ENCODE assay signal across 12 cellular contexts in genomic region chr11:67293090-67293489, GRCh38. TPM values are rescaled to one million over a fixed set of nuclear protein-coding genes. Genes with fewer than 3 reads are reported as not detected.
DNase-seq lines count a peak whose midpoint lies in the region; ATAC-seq and TF ChIP-seq lines count a peak whose summit lies in the region.
"Had no signal": no experiment of that assay in that cellular context is flagged by ENCODE, and none has a peak within 500 bp of the region (broad histone marks: within the 10 kb centered on the region; RNA-seq: fewer than 3 reads in every experiment).

No MANE protein-coding gene starts in this region.

- peak overlapping the region; percentile 95 for H3K27ac Mint-ChIP-seq in activated T-cell treated with anti-CD3 and anti-CD28 coated beads, Interleukin-2, amount 50 U/mL, for 72 hours
- H3K27ac Mint-ChIP-seq: dendritic cell treated with granulocyte-macrophage colony-stimulating factor and Interleukin-4, amounts not matched to agents 40 ng/mL and 50 ng/mL, for 4 days had no signal

- H3K36me3 ChIP-seq in SK-N-MC (ENCODE audit: insufficient read depth, low read length) = peaks cover 68% of the 10 kb centered on the region
- H3K36me3 ChIP-seq in esophagus squamous epithelium = peaks cover 5 to 71% (median 29%) of the 10 kb centered on the region in 3 donors

- DNase-seq in activated T-cell treated with anti-CD3 and anti-CD28 coated beads, Interleukin-2, amount 50 U/mL, for 72 hours = no peak
- DNase-seq in activated T-cell treated with anti-CD3 and anti-CD28 coated beads for 4 hours (no peak), SK-N-MC (ENCODE audit: low read depth, low spot score) (no peak), esophagus squamous epithelium (lab: John Stamatoyannopoulos, UW) (no peak), KBM-7 (no peak), mesenteric fat pad (ENCODE audit: low spot score) (no peak), COLO829 (ENCODE audit: low spot score) (no peak)
- DNase-seq in stimulated activated naive CD4-positive, alpha-beta T cell treated with Interleukin-2 at 50 U/mL for 16 hours (lab: John Stamatoyannopoulos, UW) = peak; percentile 14
- DNase-seq: NCI-H1694 treated with DMSO at 0.1 percent for 48 hours had no signal

- in situ Hi-C loops in KBM-7 (cut with MboI; ENCODE audit: low pct_unique_long_range_greater_than_20kb, low sequenced_read_pairs) = no loop called here

- TF ChIP-seq CTCF in esophagus squamous epithelium (IDR thresholded peaks at IDR 0.05) = peak in 1 of 6 experiments; percentile 4

- H3K9me3 ChIP-seq in SK-N-MC (ENCODE audit: low read depth, low read length) (peaks cover 10% of the 10 kb centered on the region; the same call in 1 of the 2 replicates), esophagus squamous epithelium (peaks cover 0 to 12% (median 9%) of the 10 kb centered on the region in 3 donors)
- H3K9me3 ChIP-seq: prostate gland had no signal

- peaks cover 11 to 52% of the 10 kb centered on the region in 2 donors for H3K36me3 Mint-ChIP-seq in activated T-cell treated with anti-CD3 and anti-CD28 coated beads, Interleukin-2, amount 50 U/mL, for 72 hours (ENCODE audit: insufficient read depth in 2 of 2)

- peaks cover 62% of the 10 kb centered on the region for H3K4me1 Mint-ChIP-seq in activated T-cell treated with anti-CD3 and anti-CD28 coated beads, Interleukin-2, amount 50 U/mL, for 72 hours (ENCODE audit: low read depth)

- 10 to 16% methylated on average over 3 of the region's 3 CpGs for WGBS in esophagus squamous epithelium, 2 donors

- TF ChIP-seq POLR2A in esophagus squamous epithelium (IDR thresholded peaks at IDR 0.05) = no peak

- peak overlapping the region in 1 of 2 donors; percentile 70 for H3K4me3 Mint-ChIP-seq in activated T-cell treated with anti-CD3 and anti-CD28 coated beads, Interleukin-2, amount 50 U/mL, for 72 hours
- H3K4me3 Mint-ChIP-seq: dendritic cell treated with granulocyte-macrophage colony-stimulating factor and Interleukin-4, amounts not matched to agents 40 ng/mL and 50 ng/mL, for 4 days had no signal

- H3K27me3 ChIP-seq in esophagus squamous epithelium = no peaks in the 10 kb centered on the region

- H3K4me3 ChIP-seq in SK-N-MC = no peak overlapping the region
- H3K4me3 ChIP-seq in esophagus squamous epithelium = no peak overlapping the region
- H3K4me3 ChIP-seq: prostate gland had no signal

- 0 out of 2 replicates have a peak overlapping the region, but pooled peaks have one; percentile 21 for H3K27ac ChIP-seq in SK-N-MC
- H3K27ac ChIP-seq in esophagus squamous epithelium = peak overlapping the region; percentile 44 to 96 (median 90)
- H3K27ac ChIP-seq: prostate gland had no signal

- peaks cover 35 to 55% (median 41%) of the 10 kb centered on the region in 3 donors for H3K4me1 ChIP-seq in esophagus squamous epithelium

- H3K27me3 Mint-ChIP-seq in activated T-cell treated with anti-CD3 and anti-CD28 coated beads, Interleukin-2, amount 50 U/mL, for 72 hours (ENCODE audit: low read depth) = no peaks in the 10 kb centered on the region
- H3K27me3 Mint-ChIP-seq: dendritic cell treated with granulocyte-macrophage colony-stimulating factor and Interleukin-4, amounts not matched to agents 40 ng/mL and 50 ng/mL, for 4 days had no signal

- peaks cover 5 to 6% of the 10 kb centered on the region in 2 donors for H3K9me3 Mint-ChIP-seq in activated T-cell treated with anti-CD3 and anti-CD28 coated beads, Interleukin-2, amount 50 U/mL, for 72 hours
- H3K9me3 Mint-ChIP-seq: dendritic cell treated with granulocyte-macrophage colony-stimulating factor and Interleukin-4, amounts not matched to agents 40 ng/mL and 50 ng/mL, for 4 days had no signal

- intact Hi-C loops in esophagus squamous epithelium (cut with DNase I) = no loop called here

- no peak overlapping the region for H3K9ac ChIP-seq in SK-N-MC (ENCODE audit: insufficient read length)

- no peak for ATAC-seq in activated T-cell treated with anti-CD3 and anti-CD28 coated beads, Interleukin-2, amount 50 U/mL, for 72 hours (replicated peaks in 1 of 2)
- ATAC-seq: Right ventricle myocardium inferior had no signal

RNA-seq across cellular contexts. Expression of gene ANKRD13D, which starts 4.0 kb away (rescaled TPM):
- 10 to 100 TPM; 78.5 to 90.9 TPM for total RNA-seq in activated T-cell treated with anti-CD3 and anti-CD28 coated beads, Interleukin-2, amount 50 U/mL, for 72 hours
- total RNA-seq in esophagus squamous epithelium (10 to 100 TPM; 27.4 to 50.6 (median 41.6) TPM), mesenteric fat pad (42.5 TPM)

RNA-seq across cellular contexts. Expression of gene SSH3, which starts 10.2 kb away (rescaled TPM):
- 10 to 100 TPM; 13.3 to 20.3 TPM for total RNA-seq in activated T-cell treated with anti-CD3 and anti-CD28 coated beads, Interleukin-2, amount 50 U/mL, for 72 hours
- total RNA-seq in esophagus squamous epithelium = 10 to 100 TPM; 51.4 to 78.4 (median 64.8) TPM
- total RNA-seq in mesenteric fat pad = 19.9 TPM

RNA-seq across cellular contexts. Expression of gene GRK2, which starts 26.8 kb away (rescaled TPM):
- 100 to 1,000 TPM; 379 to 422 TPM for total RNA-seq in activated T-cell treated with anti-CD3 and anti-CD28 coated beads, Interleukin-2, amount 50 U/mL, for 72 hours
- total RNA-seq in esophagus squamous epithelium = 10 to 100 TPM; 54.1 to 93.2 (median 68.5) TPM
- 60.2 TPM for total RNA-seq in mesenteric fat pad
